In the genomic region with DNA sequence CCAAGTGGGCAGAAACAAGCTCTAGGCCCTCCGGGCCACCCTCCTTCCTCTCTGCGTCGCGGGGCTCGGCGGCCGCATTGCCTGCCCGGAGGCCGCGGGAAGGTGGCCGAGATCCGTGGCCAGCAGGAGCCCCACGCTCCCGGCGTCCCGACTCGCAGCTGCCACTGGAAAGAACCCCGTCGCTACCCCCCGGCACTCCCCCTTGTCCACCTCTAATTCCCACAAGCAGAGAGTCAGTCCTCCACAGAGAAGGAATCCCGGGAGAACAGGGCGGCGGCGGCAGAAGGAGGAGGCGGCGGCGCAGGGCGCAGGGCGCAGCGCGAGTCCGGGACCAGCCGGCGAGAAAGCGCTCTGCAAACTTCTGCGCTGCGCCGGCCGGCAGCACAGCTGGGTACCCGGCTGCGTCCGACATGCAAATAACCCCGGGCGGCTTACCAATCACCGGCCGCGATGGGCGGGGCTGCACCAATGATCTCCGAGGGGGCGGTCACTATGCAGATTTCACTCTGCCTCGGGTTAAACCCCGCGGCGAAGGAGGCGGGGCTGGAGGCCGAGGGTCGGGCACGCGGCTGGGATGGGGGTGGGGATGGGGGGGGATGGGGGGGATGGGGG, we compare ENCODE assay signal across 8 cellular contexts. TPM values are rescaled to one million over a fixed set of nuclear protein-coding genes. Genes with fewer than 3 reads are reported as not detected.
DNase-seq lines count a peak whose midpoint lies in the region; ATAC-seq and TF ChIP-seq lines count a peak whose summit lies in the region.

A gene (minus strand): TSS at position 365 of the 612 bp plus-strand sequence.

- ATAC-seq in HG02642 (IDR thresholded peaks at IDR 0.05; ENCODE audit: poor library complexity, unreplicated experiment) (peak; percentile 89), SK-N-SH treated with all-trans-retinoic acid at 6 μM for 48 hours (peak; percentile 89)

- peak within 1 kb of the TSS; percentile 74 for H3K4me3 ChIP-seq in GM12864 (ENCODE audit: low read depth, low read length)
- peak within 1 kb of the TSS; percentile 84 for H3K4me3 ChIP-seq in cardiac muscle cell
- H3K4me3 ChIP-seq in trophoblast cell (ENCODE audit: low read depth, low read length), result peak within 1 kb of the TSS; percentile 77

- DNase-seq in GM12864 (ENCODE audit: low read depth) (peak; percentile 85), NCI-H1105 (lab: John Stamatoyannopoulos, UW) (peak; percentile 98), cardiac muscle cell (ENCODE audit: low read depth in 1 of 2, low spot score in 1 of 2) (peak; percentile 99 to 100), trophoblast cell (peak; percentile 96 to 98), type B pancreatic cell (ENCODE audit: extremely low spot score, unreplicated experiment) (peak; percentile 98)

- H3K23ac ChIP-seq in trophoblast cell (ENCODE audit: low read length), result no peak within 1 kb of the TSS

- no peak within 1 kb of the TSS for H2AK5ac ChIP-seq in trophoblast cell (ENCODE audit: low read length)

- peaks cover 7% of the 10 kb centered on the region for H3K36me3 Mint-ChIP-seq in activated naive CD8-positive, alpha-beta T cell
- H3K36me3 Mint-ChIP-seq in type B pancreatic cell, result no peaks in the 10 kb centered on the region

- no peak within 1 kb of the TSS for H3K4ac ChIP-seq in trophoblast cell (ENCODE audit: low read depth, low read length)

- no peak within 1 kb of the TSS for H2BK5ac ChIP-seq in trophoblast cell (ENCODE audit: low read depth, low read length, poor library complexity)

- no peaks in the 10 kb centered on the region for H3K79me2 ChIP-seq in trophoblast cell (ENCODE audit: control insufficient read depth, insufficient read depth, low read length, poor library complexity)

- peaks cover 36% of the 10 kb centered on the region for H3K27me3 Mint-ChIP-seq in activated naive CD8-positive, alpha-beta T cell
- peaks cover 38% of the 10 kb centered on the region for H3K27me3 Mint-ChIP-seq in type B pancreatic cell

- H3K18ac ChIP-seq in trophoblast cell (ENCODE audit: low read length), result peak within 1 kb of the TSS; percentile 65

- H3K4me3 Mint-ChIP-seq in activated naive CD8-positive, alpha-beta T cell, result peak within 1 kb of the TSS; percentile 91
- H3K4me3 Mint-ChIP-seq in type B pancreatic cell, result peak within 1 kb of the TSS; percentile 87

- H2BK120ac ChIP-seq in trophoblast cell (ENCODE audit: insufficient read depth, low read length, poor library complexity), result peak within 1 kb of the TSS; percentile 23

- H3K27ac ChIP-seq in cardiac muscle cell (no peak within 1 kb of the TSS), trophoblast cell (ENCODE audit: low read depth, low read length) (peak within 1 kb of the TSS; percentile 13)

- no peaks in the 10 kb centered on the region for H3K9me3 Mint-ChIP-seq in activated naive CD8-positive, alpha-beta T cell (ENCODE audit: low read depth)
- no peaks in the 10 kb centered on the region for H3K9me3 Mint-ChIP-seq in type B pancreatic cell

- peak within 1 kb of the TSS; percentile 54 for H3K9ac ChIP-seq in trophoblast cell (ENCODE audit: low read length)

- peaks cover 6% of the 10 kb centered on the region for H3K79me1 ChIP-seq in trophoblast cell (ENCODE audit: low read length)

- H4K91ac ChIP-seq in trophoblast cell (ENCODE audit: low read depth, low read length), result no peak within 1 kb of the TSS

- H3K4me2 ChIP-seq in trophoblast cell (ENCODE audit: low read length), result peak within 1 kb of the TSS; percentile 96

- peak within 1 kb of the TSS; percentile 66 for H3K27ac Mint-ChIP-seq in activated naive CD8-positive, alpha-beta T cell
- peak within 1 kb of the TSS; percentile 96 for H3K27ac Mint-ChIP-seq in type B pancreatic cell

- H3K9me3 ChIP-seq in cardiac muscle cell (ENCODE audit: low read depth) (no peaks in the 10 kb centered on the region), trophoblast cell (ENCODE audit: insufficient read depth, low read depth, low read length) (peaks cover 4% of the 10 kb centered on the region)

- peak within 1 kb of the TSS; percentile 43 for H2AFZ ChIP-seq in trophoblast cell (ENCODE audit: insufficient read depth, low read length, poor library complexity)

- TF ChIP-seq CTCF in GM12864 (IDR thresholded peaks at IDR 0.05; ENCODE audit: low read depth, low read length, missing control alignments), result no peak
- TF ChIP-seq CTCF in cardiac muscle cell (IDR thresholded peaks at IDR 0.05; ENCODE audit: low read depth, low read length), result no peak
- TF ChIP-seq CTCF in type B pancreatic cell (conservative IDR thresholded peaks at IDR 0.05), result peak; percentile 14

- H4K8ac ChIP-seq in trophoblast cell (ENCODE audit: low read depth, low read length), result no peak within 1 kb of the TSS

- H4K12ac ChIP-seq in trophoblast cell (ENCODE audit: low read depth, low read length), result no peak within 1 kb of the TSS

- H3K36me3 ChIP-seq in cardiac muscle cell (no peaks in the 10 kb centered on the region), trophoblast cell (ENCODE audit: control insufficient read depth in 1 of 2, insufficient read depth in 2 of 2, low read length in 2 of 2) (no peaks in the 10 kb centered on the region)

- H3K4me1 ChIP-seq in cardiac muscle cell (ENCODE audit: low read depth) (peaks cover 18% of the 10 kb centered on the region), trophoblast cell (ENCODE audit: control insufficient read depth in 1 of 2, insufficient read depth in 2 of 2, low read length in 2 of 2) (peaks cover 18 to 25% of the 10 kb centered on the region in 2 experiments)

- no CpG with 5 or more reads among the region's 59 CpGs for WGBS in trophoblast cell (ENCODE audit: extremely low coverage, insufficient coverage, insufficient read length)

- H3K14ac ChIP-seq in trophoblast cell (ENCODE audit: low read length), result no peak within 1 kb of the TSS

- peaks cover 23% of the 10 kb centered on the region for H3K4me1 Mint-ChIP-seq in activated naive CD8-positive, alpha-beta T cell (ENCODE audit: low read depth)
- H3K4me1 Mint-ChIP-seq in type B pancreatic cell (ENCODE audit: unreplicated experiment), result peaks cover 29% of the 10 kb centered on the region

- H2BK12ac ChIP-seq in trophoblast cell (ENCODE audit: low read length), result peak within 1 kb of the TSS; percentile 66

- H3K27me3 ChIP-seq in cardiac muscle cell (peaks cover 6% of the 10 kb centered on the region), trophoblast cell (ENCODE audit: insufficient read depth, low read length) (peaks cover 19% of the 10 kb centered on the region)

TF ChIP-seq in SK-N-SH treated with all-trans-retinoic acid at 6 μM for 48 hours, 23 proteins besides CTCF, POLR2A, EP300 and RAD21:
- TF ChIP-seq ZNF70 (CRISPR knock-in tag; IDR thresholded peaks at IDR 0.05), result peak; percentile 81
- peak; percentile 84; the same call in 1 of the 2 replicates for TF ChIP-seq ZFP3 (CRISPR knock-in tag; IDR thresholded peaks at IDR 0.05)
- no peak for TF ChIP-seq ESRRG (CRISPR knock-in tag; IDR thresholded peaks at IDR 0.05)

RNA-seq across cellular contexts. Expression of the gene that starts here (rescaled TPM):
- 32.7 and 61.3 TPM in 2 replicates for total RNA-seq in cardiac muscle cell
- polyA plus RNA-seq in cardiac muscle cell, result 29.0 and 55.4 TPM in 2 replicates
- polyA plus RNA-seq in trophoblast cell (2013), result 55.8 and 60.9 TPM in 2 replicates
- total RNA-seq in type B pancreatic cell (ENCODE audit: low replicate concordance), result 9.0 and 13.5 TPM in 2 replicates
